8 cellular contexts compared by ENCODE assay signal in the genomic region with DNA sequence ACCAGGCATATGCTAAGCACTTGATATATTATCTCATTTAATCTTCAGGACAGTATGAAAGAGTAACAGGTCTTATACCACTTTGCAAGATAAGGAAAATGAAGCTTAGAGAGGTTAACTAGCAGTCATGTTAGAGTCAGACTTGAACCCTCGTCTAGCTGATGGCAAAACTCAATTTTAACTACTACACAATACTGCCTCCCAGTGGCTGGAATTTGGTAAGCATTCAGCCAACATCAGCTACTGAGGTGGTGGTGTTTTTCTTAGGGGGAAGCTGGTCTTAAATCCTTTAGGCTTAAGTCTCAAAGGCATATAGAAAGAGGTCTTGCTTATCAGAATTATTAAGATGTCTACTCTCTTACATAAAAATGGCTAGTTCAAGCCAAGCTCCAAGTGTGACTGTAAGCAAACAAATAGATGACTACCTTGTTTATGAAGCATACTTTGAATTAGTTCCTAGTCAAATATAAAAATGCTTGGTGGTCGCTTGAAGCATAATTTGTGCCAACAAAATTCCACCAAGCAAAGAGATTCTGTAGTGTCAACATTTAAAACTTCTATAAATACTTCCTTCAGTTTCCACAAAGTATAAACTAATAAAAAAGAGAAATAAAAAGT.
DNase-seq lines count a peak whose midpoint lies in the region; ATAC-seq and TF ChIP-seq lines count a peak whose summit lies in the region.

No MANE protein-coding gene starts in this region.

- no peaks in the 10 kb centered on the region for H3K4me1 ChIP-seq in psoas muscle

- no peaks in the 10 kb centered on the region for H3K27me3 ChIP-seq in psoas muscle (ENCODE audit: insufficient read depth in 3 of 3, low read length in 2 of 3)

- WGBS in psoas muscle, 3 donors = 21 to 33% (median 28%) methylated on average over 2 of the region's 2 CpGs

- ATAC-seq in GM18858 (IDR thresholded peaks at IDR 0.05; ENCODE audit: unreplicated experiment) = peak; percentile 71
- ATAC-seq in HG03354 (IDR thresholded peaks at IDR 0.05; ENCODE audit: poor library complexity, severe bottlenecking, unreplicated experiment) = peak; percentile 89
- peak in 3 of 4 donors; percentile 23 to 49 (median 36) for ATAC-seq in psoas muscle
- ATAC-seq in HG02840 (IDR thresholded peaks at IDR 0.05; ENCODE audit: low FRiP score, unreplicated experiment) = no peak
- no peak for ATAC-seq in HG03097 (IDR thresholded peaks at IDR 0.05; ENCODE audit: low FRiP score, unreplicated experiment)

- intact Hi-C loops in psoas muscle (cut with DNase I) = loop anchor here (5.0 to 10.0 kb wide), 2 partner anchors 714 to 716 kb away; no protein-coding TSS in a partner anchor

- H3K27ac ChIP-seq in psoas muscle = no peak overlapping the region

- H3K4me3 ChIP-seq in foreskin fibroblast (ENCODE audit: low read depth in 1 of 2, low read length in 2 of 2) (no peak overlapping the region), psoas muscle (no peak overlapping the region)

- TF ChIP-seq CTCF in foreskin fibroblast (IDR thresholded peaks at IDR 0.05; ENCODE audit: low read depth, low read length) (peak; percentile 63), psoas muscle (IDR thresholded peaks at IDR 0.05) (peak; percentile 56)

- no peaks in the 10 kb centered on the region for H3K36me3 ChIP-seq in psoas muscle (ENCODE audit: insufficient read depth in 1 of 2, low read depth in 1 of 2)

- DNase-seq in Ammon's horn (ENCODE audit: low spot score) (peak; percentile 36), RPMI8226 (peak; percentile 34), foreskin fibroblast (peak in 1 of 2 donors; percentile 1), psoas muscle (no peak)

- no peaks in the 10 kb centered on the region for H3K9me3 ChIP-seq in psoas muscle

Comparison
In these comparisons a context has a peak if more than half of its experiments do, and no peak if none do; other contexts are left out.
1. DNase-seq: peak in Ammon's horn (single experiment) and RPMI8226 (single experiment); none in psoas muscle (0 of 2).
2. ATAC-seq: peak in GM18858 (single experiment), HG03354 (single experiment) and psoas muscle (3 of 4); none in HG02840 (single experiment) and HG03097 (single experiment).